Comparison of ENCODE assay signal across 8 cellular contexts in genomic region chr17:7250655-7251329, GRCh38. TPM values are rescaled to one million over a fixed set of nuclear protein-coding genes. Genes with fewer than 3 reads are reported as not detected.
DNase-seq lines count a peak whose midpoint lies in the region; ATAC-seq and TF ChIP-seq lines count a peak whose summit lies in the region.

No MANE protein-coding gene starts in this region.

- H3K4me3 ChIP-seq in cardiac muscle cell (peak overlapping the region; percentile 69), body of pancreas (peak overlapping the region; percentile 98 to 99), lung (peak overlapping the region; percentile 90), uterus (peak overlapping the region; percentile 68 to 73)

- H3K27ac ChIP-seq in cardiac muscle cell = peak overlapping the region; percentile 99
- H3K27ac ChIP-seq in body of pancreas = peak overlapping the region; percentile 87 to 100 (median 100)
- H3K27ac ChIP-seq in lung (ENCODE audit: low read depth in 1 of 2, low read length in 1 of 2) = peak overlapping the region; percentile 94 to 96
- H3K27ac ChIP-seq in uterus = peak overlapping the region; percentile 97 to 98

- intact Hi-C loops in cardiac septum (cut with DNase I) (loop anchor here (5.0 kb wide), 1 partner anchor 322 kb away; no protein-coding TSS in a partner anchor), body of pancreas (cut with DNase I) (no loop called here), uterus (cut with DNase I; ENCODE audit: low total_unique reads) (no loop called here)

- no peak for DNase-seq in cardiac muscle cell (ENCODE audit: low read depth in 1 of 2, low spot score in 1 of 2)
- DNase-seq in cardiac septum (ENCODE audit: low spot score) = no peak
- no peak for DNase-seq in body of pancreas
- no peak for DNase-seq in lung (ENCODE audit: low spot score)
- no peak for DNase-seq in uterus
- DNase-seq in HuH-7.5 (ENCODE audit: low spot score) = no peak
- DNase-seq in NCI-H524 (lab: John Stamatoyannopoulos, UW) = no peak

- ATAC-seq in body of pancreas (no peak), lung (ENCODE audit: insufficient read depth, low FRiP score) (no peak), HG02840 (IDR thresholded peaks at IDR 0.05; ENCODE audit: low FRiP score, unreplicated experiment) (no peak)

- TF ChIP-seq POLR2A in body of pancreas (IDR thresholded peaks at IDR 0.05) (no peak), uterus (IDR thresholded peaks at IDR 0.05) (no peak)

- no peaks in the 10 kb centered on the region for H3K27me3 ChIP-seq in cardiac muscle cell
- no peaks in the 10 kb centered on the region for H3K27me3 ChIP-seq in body of pancreas
- no peaks in the 10 kb centered on the region for H3K27me3 ChIP-seq in lung (ENCODE audit: control insufficient read depth, insufficient read depth)
- no peaks in the 10 kb centered on the region for H3K27me3 ChIP-seq in uterus

- TF ChIP-seq CTCF in cardiac muscle cell (IDR thresholded peaks at IDR 0.05; ENCODE audit: low read depth, low read length) (no peak), body of pancreas (IDR thresholded peaks at IDR 0.05) (no peak), lung (IDR thresholded peaks at IDR 0.05; ENCODE audit: control extremely low read depth, extremely low read depth) (no peak), uterus (IDR thresholded peaks at IDR 0.05) (no peak)

- WGBS in body of pancreas, 2 donors = 0 to 1% methylated on average over 11 to 32 of the region's 33 CpGs
- WGBS in lung, 2 donors = 0 to 1% methylated on average over 33 of the region's 33 CpGs

- H3K4me1 ChIP-seq in cardiac muscle cell (ENCODE audit: low read depth) (peaks cover 19% of the 10 kb centered on the region), body of pancreas (peaks cover 38% of the 10 kb centered on the region), lung (ENCODE audit: control insufficient read depth in 2 of 2, insufficient read depth in 2 of 2, low read length in 2 of 2) (peaks cover 7 to 11% of the 10 kb centered on the region in 2 donors), uterus (peaks cover 0 to 21% of the 10 kb centered on the region in 2 donors)

- H3K9me3 ChIP-seq in cardiac muscle cell (ENCODE audit: low read depth) = no peaks in the 10 kb centered on the region
- no peaks in the 10 kb centered on the region for H3K9me3 ChIP-seq in body of pancreas
- no peaks in the 10 kb centered on the region for H3K9me3 ChIP-seq in lung (ENCODE audit: control insufficient read depth in 2 of 2, insufficient read depth in 1 of 2, low read length in 1 of 2)
- H3K9me3 ChIP-seq in uterus = no peaks in the 10 kb centered on the region

- H3K36me3 ChIP-seq in cardiac muscle cell = peaks cover 13% of the 10 kb centered on the region
- peaks cover 0 to 8% of the 10 kb centered on the region in 2 donors for H3K36me3 ChIP-seq in body of pancreas (replicated peaks in 1 of 2; ENCODE audit: insufficient read depth in 1 of 2, low read depth in 2 of 2)
- peaks cover 2 to 12% of the 10 kb centered on the region in 2 donors for H3K36me3 ChIP-seq in lung (ENCODE audit: control insufficient read depth in 2 of 2, insufficient read depth in 2 of 2, low read length in 2 of 2)
- no peaks in the 10 kb centered on the region for H3K36me3 ChIP-seq in uterus

RNA-seq across cellular contexts. Expression of gene CTDNEP1, which starts 0.7 kb away (rescaled TPM):
- total RNA-seq in cardiac muscle cell (76.0 and 78.3 TPM in 2 replicates), cardiac septum (111 TPM), body of pancreas (10 to 100 TPM; 33.5 to 44.8 TPM), lung (100 to 1,000 TPM in 1 of 2 donors, 10 to 100 TPM in 1; 76.0 to 126 TPM), uterus (100 to 1,000 TPM in 1 of 4 donors, 10 to 100 TPM in 3; 13.8 to 115 (median 37.2) TPM)
- polyA plus RNA-seq in cardiac muscle cell (92.5 and 98.6 TPM in 2 replicates), lung (100 to 1,000 TPM in 1 of 2 donors, 10 to 100 TPM in 1; 72.5 to 105 TPM)

RNA-seq across cellular contexts. Expression of gene ELP5, which starts 1.2 kb away (rescaled TPM):
- total RNA-seq in cardiac muscle cell = 54.5 and 68.8 TPM in 2 replicates
- polyA plus RNA-seq in cardiac muscle cell = 62.3 and 82.9 TPM in 2 replicates
- total RNA-seq in cardiac septum = 57.5 TPM
- total RNA-seq in body of pancreas = 10 to 100 TPM; 10.2 to 16.3 TPM
- 10 to 100 TPM; 19.8 to 39.3 TPM for total RNA-seq in lung
- 10 to 100 TPM; 34.0 to 63.2 TPM for polyA plus RNA-seq in lung
- 10 to 100 TPM; 41.9 to 65.6 (median 51.3) TPM for total RNA-seq in uterus

RNA-seq across cellular contexts. Expression of gene GABARAP, which starts 8.5 kb away (rescaled TPM):
- total RNA-seq in cardiac muscle cell (517 and 760 TPM in 2 replicates), cardiac septum (449 TPM), body of pancreas (100 to 1,000 TPM; 145 to 482 TPM), lung (100 to 1,000 TPM; 315 to 496 TPM), uterus (100 to 1,000 TPM; 220 to 467 (median 366) TPM)
- polyA plus RNA-seq in cardiac muscle cell (772 and 773 TPM in 2 replicates), lung (1,000 to 10,000 TPM in 1 of 2 donors, 100 to 1,000 TPM in 1; 874 to 1,149 TPM)

RNA-seq across cellular contexts. Expression of gene CLDN7, which starts 11.5 kb away (rescaled TPM):
- 0.32 and 0.51 TPM in 2 replicates for total RNA-seq in cardiac muscle cell
- 0.83 and 0.99 TPM in 2 replicates for polyA plus RNA-seq in cardiac muscle cell
- total RNA-seq in cardiac septum = 0.75 TPM
- total RNA-seq in body of pancreas = 10 to 100 TPM; 72.9 to 92.3 TPM
- 100 to 1,000 TPM; 117 to 171 TPM for total RNA-seq in lung
- 100 to 1,000 TPM; 119 to 199 TPM for polyA plus RNA-seq in lung
- total RNA-seq in uterus = 10 to 100 TPM in 1 of 4 donors, under 1 TPM in 3; 0.29 to 24.4 (median 0.68) TPM

RNA-seq across cellular contexts. Expression of gene PHF23, which starts 11.5 kb away (rescaled TPM):
- 53.5 and 57.7 TPM in 2 replicates for total RNA-seq in cardiac muscle cell
- 53.9 and 65.0 TPM in 2 replicates for polyA plus RNA-seq in cardiac muscle cell
- 20.5 TPM for total RNA-seq in cardiac septum
- 10 to 100 TPM; 11.9 to 15.8 TPM for total RNA-seq in body of pancreas
- total RNA-seq in lung = 10 to 100 TPM; 25.4 to 27.3 TPM
- polyA plus RNA-seq in lung = 10 to 100 TPM; 27.2 to 40.5 TPM
- total RNA-seq in uterus = 10 to 100 TPM in 3 of 4 donors, 1 to 10 TPM in 1; 9.7 to 68.1 (median 29.7) TPM
